1 cellular context compared by ENCODE assay signal in genomic region chr4:139711461-139711860, GRCh38.
TF ChIP-seq lines count a peak whose summit lies in the region.

No MANE protein-coding gene starts in this region.

TF ChIP-seq in K562, 482 proteins besides CTCF, POLR2A, EP300 and RAD21 (continued from another document):
- TF ChIP-seq DIDO1 (tag; IDR thresholded peaks at IDR 0.05; ENCODE audit: low read depth), result no peak
- TF ChIP-seq NFIC (IDR thresholded peaks at IDR 0.05), result peak; percentile 39; the same call in 1 of the 2 replicates
- no peak for TF ChIP-seq TAF15 (IDR thresholded peaks at IDR 0.05; ENCODE audit: low read depth, low read length)
- TF ChIP-seq ZC3H8 (IDR thresholded peaks at IDR 0.05), result no peak
- peak in 1 of 3 experiments; percentile 61 for TF ChIP-seq YY1 (IDR thresholded peaks at IDR 0.05; ENCODE audit: borderline replicate concordance in 1 of 3, control insufficient read depth in 1 of 3, extremely low read depth in 1 of 3, insufficient read depth in 3 of 3, insufficient read length in 1 of 3, insufficient replicate concordance in 2 of 3, low read depth in 1 of 3, low read length in 2 of 3)
- TF ChIP-seq MAX (CRISPR knock-in tag; IDR thresholded peaks at IDR 0.05), result no peak
- no peak for TF ChIP-seq ZNF311 (CRISPR knock-in tag; IDR thresholded peaks at IDR 0.05)
- TF ChIP-seq SMARCE1 (IDR thresholded peaks at IDR 0.05), result no peak
- no peak for TF ChIP-seq BMI1 (IDR thresholded peaks at IDR 0.05; ENCODE audit: low read length)
- no peak for TF ChIP-seq CBFA2T2 (conservative IDR thresholded peaks at IDR 0.05)
- no peak for TF ChIP-seq ZNF280B (CRISPR knock-in tag; IDR thresholded peaks at IDR 0.05)
- no peak for TF ChIP-seq DNMT1 (IDR thresholded peaks at IDR 0.05)
- no peak for TF ChIP-seq TCF7L2 (IDR thresholded peaks at IDR 0.05; ENCODE audit: low read depth, low read length)
- TF ChIP-seq FOSL1 (tag; conservative IDR thresholded peaks at IDR 0.05), result 0 out of 2 replicates have a peak, but pooled peaks have one; percentile 34
- no peak for TF ChIP-seq ZNF121 (CRISPR knock-in tag; conservative IDR thresholded peaks at IDR 0.05)
